13 cellular contexts compared by ENCODE assay signal in genomic region chrX:13190051-13190450, GRCh38.
"Had no signal": no experiment of that assay in that cellular context is flagged by ENCODE, and none has a peak within 500 bp of the region (broad histone marks: within the 10 kb centered on the region; RNA-seq: fewer than 3 reads in every experiment).

No MANE protein-coding gene starts in this region.

- DNase-seq: activated naive CD4-positive, alpha-beta T cell treated with Interleukin-2 at 50 U/mL for 16 hours; dorsolateral prefrontal cortex; erythroblast; islet precursor cell; midbrain; ovary had no signal

- H3K4me3 Mint-ChIP-seq: activated T-helper 1 cell treated with anti-CD3 and anti-CD28 coated beads, Interleukin-12 subunit alpha, Interleukin-12 subunit beta, Interleukin-2, Interleukin-4 antibody, amounts not matched to agents 30 ng/mL and 10 ng/mL and 1 ng/mL, durations not matched to agents 14 hours and 24 hours and 36 hours; stimulated activated naive CD8-positive, alpha-beta T cell treated with anti-CD3 and anti-CD28 coated beads, Interleukin-15, Interleukin-2, amounts not matched to agents 100 ng/mL and 50 ng/mL, for 24 hours; type B pancreatic cell had no signal

- H3K27ac Mint-ChIP-seq: activated T-helper 1 cell treated with anti-CD3 and anti-CD28 coated beads, Interleukin-12 subunit alpha, Interleukin-12 subunit beta, Interleukin-2, Interleukin-4 antibody, amounts not matched to agents 30 ng/mL and 10 ng/mL and 1 ng/mL, durations not matched to agents 14 hours and 24 hours and 36 hours; stimulated activated naive CD8-positive, alpha-beta T cell treated with anti-CD3 and anti-CD28 coated beads, Interleukin-15, Interleukin-2, amounts not matched to agents 100 ng/mL and 50 ng/mL, for 24 hours; type B pancreatic cell had no signal

- H3K27me3 Mint-ChIP-seq: stimulated activated naive CD8-positive, alpha-beta T cell treated with anti-CD3 and anti-CD28 coated beads, Interleukin-15, Interleukin-2, amounts not matched to agents 100 ng/mL and 50 ng/mL, for 24 hours; type B pancreatic cell had no signal

- ATAC-seq: gastroesophageal sphincter, left lobe of liver, sciatic nerve had no signal

- H3K36me3 Mint-ChIP-seq: type B pancreatic cell had no signal

- H3K9me3 Mint-ChIP-seq: stimulated activated naive CD8-positive, alpha-beta T cell treated with anti-CD3 and anti-CD28 coated beads, Interleukin-15, Interleukin-2, amounts not matched to agents 100 ng/mL and 50 ng/mL, for 24 hours; type B pancreatic cell had no signal

- H3K27me3 ChIP-seq: gastroesophageal sphincter, ovary, suprapubic skin had no signal

- H3K27ac ChIP-seq: dorsolateral prefrontal cortex, gastroesophageal sphincter, ovary, suprapubic skin had no signal
